In the genomic region with DNA sequence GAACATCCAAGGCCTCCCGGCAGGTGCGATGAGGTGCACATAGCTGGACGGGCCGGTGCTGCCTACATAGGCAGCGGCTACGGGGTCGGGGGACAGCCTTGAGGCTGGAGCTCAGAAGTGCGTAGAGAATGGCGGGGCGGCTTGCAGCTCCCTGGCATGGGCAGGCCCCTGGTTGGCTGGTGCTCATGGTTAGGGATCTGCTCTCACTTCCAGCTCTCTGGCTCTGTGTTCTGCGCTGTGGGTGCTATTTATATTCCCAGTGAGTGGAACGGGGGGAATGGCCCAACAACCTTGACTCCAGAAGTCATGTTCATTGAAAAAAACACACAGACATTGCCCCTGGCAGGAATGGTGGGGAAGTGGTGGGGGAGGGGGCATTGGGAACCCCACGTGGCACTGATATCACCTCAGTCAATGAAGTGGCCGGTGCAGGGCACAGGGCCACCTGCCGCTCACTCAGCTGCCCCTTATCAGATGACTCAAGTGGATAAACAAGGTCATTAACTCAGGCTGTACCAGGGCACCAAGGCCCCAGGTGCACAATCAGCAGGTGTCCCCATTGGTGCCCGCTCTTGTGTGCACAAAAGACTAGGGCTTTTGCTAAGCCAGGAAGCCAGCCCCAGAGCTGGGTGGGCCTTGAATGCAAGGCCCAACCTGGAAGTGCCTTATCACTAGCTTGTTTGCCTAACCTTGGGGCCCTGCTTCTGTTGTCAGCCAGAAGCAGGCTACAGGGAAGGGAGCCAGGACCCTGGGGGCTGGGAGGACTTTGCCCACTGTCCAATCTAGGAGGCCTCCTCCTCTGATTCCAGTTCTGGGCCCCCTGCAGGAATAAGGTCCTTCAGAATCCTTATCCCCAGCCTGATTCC, we compare ENCODE assay signal across 1 cellular context.
TF ChIP-seq lines count a peak whose summit lies in the region.

TSS of gene NR0B2 (minus strand) at position 222 of the 866 bp plus-strand sequence. CDS start at position 187, 35 bp downstream.

TF ChIP-seq in HepG2, 621 proteins besides CTCF, POLR2A, EP300 and RAD21 (continues in another document):
- TF ChIP-seq AFF4 (CRISPR knock-in tag; IDR thresholded peaks at IDR 0.05) (peak; percentile 98), ZNF3 (CRISPR knock-in tag; IDR thresholded peaks at IDR 0.05) (no peak), HCFC1 (IDR thresholded peaks at IDR 0.05; ENCODE audit: low read depth, low read length) (no peak), SP1 (IDR thresholded peaks at IDR 0.05) (no peak), SP1 (CRISPR knock-in tag; IDR thresholded peaks at IDR 0.05) (peak; percentile 14), BRCA1 (CRISPR knock-in tag; IDR thresholded peaks at IDR 0.05) (no peak; the same call in 1 of the 2 replicates), ATF4 (CRISPR knock-in tag; IDR thresholded peaks at IDR 0.05) (peak in 1 of 2 experiments; percentile 88; a peak in 2 of 4 replicates), HDAC2 (CRISPR knock-in tag; IDR thresholded peaks at IDR 0.05) (peak; percentile 94), RXRA (CRISPR knock-in tag; IDR thresholded peaks at IDR 0.05) (peak; percentile 99), IKZF1 (IDR thresholded peaks at IDR 0.05) (no peak), ZC3H13 (CRISPR knock-in tag; IDR thresholded peaks at IDR 0.05) (peak; percentile 92), ATM (IDR thresholded peaks at IDR 0.05; ENCODE audit: borderline replicate concordance) (no peak), KDM5B (CRISPR knock-in tag; IDR thresholded peaks at IDR 0.05; ENCODE audit: borderline replicate concordance) (peak; percentile 73; the same call in 1 of the 2 replicates), ZBTB37 (CRISPR knock-in tag; IDR thresholded peaks at IDR 0.05) (peak; percentile 92; the same call in 1 of the 2 replicates), ELF3 (CRISPR knock-in tag; IDR thresholded peaks at IDR 0.05) (peak; percentile 94), ZNF589 (CRISPR knock-in tag; conservative IDR thresholded peaks at IDR 0.05) (peak; percentile 86), KAT8 (CRISPR knock-in tag; IDR thresholded peaks at IDR 0.05) (peak; percentile 77), EEA1 (CRISPR knock-in tag; IDR thresholded peaks at IDR 0.05; ENCODE audit: borderline replicate concordance) (0 out of 2 replicates have a peak, but pooled peaks have one; percentile 14), LRRFIP1 (CRISPR knock-in tag; conservative IDR thresholded peaks at IDR 0.05) (no peak), THAP8 (CRISPR knock-in tag; IDR thresholded peaks at IDR 0.05; ENCODE audit: borderline replicate concordance) (no peak), ZFP1 (CRISPR knock-in tag; IDR thresholded peaks at IDR 0.05) (peak; percentile 81; the same call in 1 of the 2 replicates), CSRNP1 (CRISPR knock-in tag; IDR thresholded peaks at IDR 0.05) (peak; percentile 80), PCBP2 (optimal IDR thresholded peaks at IDR 0.05; ENCODE audit: low read depth, low read length, poor library complexity, severe bottlenecking) (no peak), CAMTA2 (CRISPR knock-in tag; IDR thresholded peaks at IDR 0.05; ENCODE audit: borderline replicate concordance) (peak; percentile 73; the same call in 1 of the 2 replicates), YEATS4 (CRISPR knock-in tag; IDR thresholded peaks at IDR 0.05; ENCODE audit: borderline replicate concordance) (peak; percentile 88), ZNF75D (CRISPR knock-in tag; IDR thresholded peaks at IDR 0.05; ENCODE audit: borderline replicate concordance) (no peak), MTF1 (CRISPR knock-in tag; IDR thresholded peaks at IDR 0.05) (no peak; the same call in 1 of the 2 replicates), MTA1 (CRISPR knock-in tag; IDR thresholded peaks at IDR 0.05; ENCODE audit: borderline replicate concordance) (peak; percentile 99), ZNF432 (CRISPR knock-in tag; IDR thresholded peaks at IDR 0.05; ENCODE audit: borderline replicate concordance) (peak; percentile 75; the same call in 1 of the 2 replicates), ZNF329 (CRISPR knock-in tag; IDR thresholded peaks at IDR 0.05; ENCODE audit: low read depth) (peak; percentile 46; the same call in 1 of the 2 replicates), ZNF652 (CRISPR knock-in tag; IDR thresholded peaks at IDR 0.05; ENCODE audit: borderline replicate concordance, low read depth) (peak; percentile 88), ZC3H4 (CRISPR knock-in tag; IDR thresholded peaks at IDR 0.05; ENCODE audit: borderline replicate concordance) (peak; percentile 39; the same call in 1 of the 2 replicates), UBTF (CRISPR knock-in tag; IDR thresholded peaks at IDR 0.05) (peak; percentile 88)
- TF ChIP-seq, protein P1, sequence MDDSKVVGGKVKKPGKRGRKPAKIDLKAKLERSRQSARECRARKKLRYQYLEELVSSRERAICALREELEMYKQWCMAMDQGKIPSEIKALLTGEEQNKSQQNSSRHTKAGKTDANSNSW (CRISPR knock-in tag; IDR thresholded peaks at IDR 0.05; ENCODE audit: borderline replicate concordance), result no peak
- TF ChIP-seq, protein P2, sequence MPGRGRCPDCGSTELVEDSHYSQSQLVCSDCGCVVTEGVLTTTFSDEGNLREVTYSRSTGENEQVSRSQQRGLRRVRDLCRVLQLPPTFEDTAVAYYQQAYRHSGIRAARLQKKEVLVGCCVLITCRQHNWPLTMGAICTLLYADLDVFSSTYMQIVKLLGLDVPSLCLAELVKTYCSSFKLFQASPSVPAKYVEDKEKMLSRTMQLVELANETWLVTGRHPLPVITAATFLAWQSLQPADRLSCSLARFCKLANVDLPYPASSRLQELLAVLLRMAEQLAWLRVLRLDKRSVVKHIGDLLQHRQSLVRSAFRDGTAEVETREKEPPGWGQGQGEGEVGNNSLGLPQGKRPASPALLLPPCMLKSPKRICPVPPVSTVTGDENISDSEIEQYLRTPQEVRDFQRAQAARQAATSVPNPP (CRISPR knock-in tag; IDR thresholded peaks at IDR 0.05), result peak; percentile 91
- TF ChIP-seq, protein P3, sequence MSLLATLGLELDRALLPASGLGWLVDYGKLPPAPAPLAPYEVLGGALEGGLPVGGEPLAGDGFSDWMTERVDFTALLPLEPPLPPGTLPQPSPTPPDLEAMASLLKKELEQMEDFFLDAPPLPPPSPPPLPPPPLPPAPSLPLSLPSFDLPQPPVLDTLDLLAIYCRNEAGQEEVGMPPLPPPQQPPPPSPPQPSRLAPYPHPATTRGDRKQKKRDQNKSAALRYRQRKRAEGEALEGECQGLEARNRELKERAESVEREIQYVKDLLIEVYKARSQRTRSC (CRISPR knock-in tag; IDR thresholded peaks at IDR 0.05; ENCODE audit: low read depth), result peak; percentile 70; the same call in 1 of the 2 replicates
